ENCODE assay signal across 10 cellular contexts in genomic region chr5:76583163-76584047, GRCh38. TPM values are rescaled to one million over a fixed set of nuclear protein-coding genes. Genes with fewer than 3 reads are reported as not detected.
DNase-seq lines count a peak whose midpoint lies in the region; FAIRE-seq and TF ChIP-seq lines count a peak whose summit lies in the region.
"Had no signal": no experiment of that assay in that cellular context is flagged by ENCODE, and none has a peak within 500 bp of the region (broad histone marks: within the 10 kb centered on the region; RNA-seq: fewer than 3 reads in every experiment).

No MANE protein-coding gene starts in this region.

- no peaks in the 10 kb centered on the region for H3K27me3 ChIP-seq in OCI-LY3 (ENCODE audit: low read depth, low read length)

- H3K9me3 Mint-ChIP-seq in osteocyte (ENCODE audit: unreplicated experiment) = no peaks in the 10 kb centered on the region
- H3K9me3 Mint-ChIP-seq: central memory CD8-positive, alpha-beta T cell had no signal

- H3K4me2 ChIP-seq in OCI-LY3 (ENCODE audit: low read length) = peak overlapping the region; percentile 77

- peak; percentile 15 for DNase-seq in DMS 273 (lab: John Stamatoyannopoulos, UW; ENCODE audit: unreplicated experiment)
- no peak for DNase-seq in DMS 273 treated with DMSO at 0.1 percent for 48 hours (lab: John Stamatoyannopoulos, UW)
- DNase-seq in osteocyte (ENCODE audit: extremely low spot score, unreplicated experiment) = no peak
- DNase-seq in posterior cingulate gyrus = no peak
- no peak for DNase-seq in NCI-H1436 (lab: John Stamatoyannopoulos, UW)
- DNase-seq in anterior cingulate cortex (lab: John Stamatoyannopoulos, UW) = no peak

- TF ChIP-seq CTCF in OCI-LY3 (IDR thresholded peaks at IDR 0.05; ENCODE audit: low read depth, low read length) = peak; percentile 54
- TF ChIP-seq CTCF in osteocyte (IDR thresholded peaks at IDR 0.05) = peak; percentile 67

- no peak overlapping the region for H2AFZ ChIP-seq in OCI-LY3 (ENCODE audit: low read depth, low read length)

- H3K27ac Mint-ChIP-seq in osteocyte (ENCODE audit: unreplicated experiment) = no peak overlapping the region

- peaks cover 3% of the 10 kb centered on the region for H3K4me1 Mint-ChIP-seq in osteocyte (ENCODE audit: unreplicated experiment)

- peaks cover 22% of the 10 kb centered on the region for H3K4me1 ChIP-seq in OCI-LY3 (ENCODE audit: low read length)

- peak; percentile 98 for FAIRE-seq in endometrium (lab: Jason Lieb, UNC)

- H3K36me3 Mint-ChIP-seq in osteocyte (ENCODE audit: unreplicated experiment) = no peaks in the 10 kb centered on the region

- peak overlapping the region; percentile 51 for H3K4me3 ChIP-seq in OCI-LY3 (ENCODE audit: low read length)
- H3K4me3 ChIP-seq: skin epidermis had no signal

- H3K27ac ChIP-seq in OCI-LY3 (ENCODE audit: low read length) = no peak overlapping the region; the same call in 1 of the 2 replicates
- H3K27ac ChIP-seq: skin epidermis had no signal

- peak overlapping the region; percentile 10; the same call in 1 of the 2 replicates for H3K9ac ChIP-seq in OCI-LY3 (ENCODE audit: low read length)

- no peaks in the 10 kb centered on the region for H3K9me3 ChIP-seq in OCI-LY3 (ENCODE audit: insufficient read depth, low read length)

- no peaks in the 10 kb centered on the region for H3K79me2 ChIP-seq in OCI-LY3 (ENCODE audit: low read length)

- H3K4me3 Mint-ChIP-seq in osteocyte (ENCODE audit: unreplicated experiment) = no peak overlapping the region
- H3K4me3 Mint-ChIP-seq: central memory CD8-positive, alpha-beta T cell had no signal

- H3K27me3 Mint-ChIP-seq in osteocyte (ENCODE audit: unreplicated experiment) = peaks cover 11% of the 10 kb centered on the region
- H3K27me3 Mint-ChIP-seq: central memory CD8-positive, alpha-beta T cell had no signal

- H3K36me3 ChIP-seq in OCI-LY3 (replicated peaks; ENCODE audit: low read depth, low read length) = no peaks in the 10 kb centered on the region

- intact Hi-C loops in posterior cingulate gyrus (cut with DNase I) = no loop called here

- H4K20me1 ChIP-seq in OCI-LY3 (ENCODE audit: insufficient read depth, low read length) = no peaks in the 10 kb centered on the region

RNA-seq across cellular contexts. Expression of gene F2RL2, which starts 39.8 kb away (rescaled TPM):
- 13.0 and 14.1 TPM in 2 replicates for total RNA-seq in osteocyte
